ENCODE assay signal across 20 cellular contexts in genomic region chr18:68220458-68220857, GRCh38.
A peak's percentile ranks its signal among the peaks of the same experiment; 100 is the strongest.
DNase-seq lines count a peak whose midpoint lies in the region; ATAC-seq and TF ChIP-seq lines count a peak whose summit lies in the region.
"Had no signal": no experiment of that assay in that cellular context is flagged by ENCODE, and none has a peak within 500 bp of the region (broad histone marks: within the 10 kb centered on the region; RNA-seq: fewer than 3 reads in every experiment).

No MANE protein-coding gene starts in this region.

- peaks cover 14% of the 10 kb centered on the region for H3K4me1 Mint-ChIP-seq in neural crest cell
- no peaks in the 10 kb centered on the region for H3K4me1 Mint-ChIP-seq in activated T-helper 1 cell treated with anti-CD3 and anti-CD28 coated beads, Interleukin-12 subunit alpha, Interleukin-12 subunit beta, Interleukin-2, Interleukin-4 antibody, amounts not matched to agents 30 ng/mL and 10 ng/mL and 1 ng/mL, durations not matched to agents 14 hours and 24 hours and 36 hours (ENCODE audit: low read depth)
- peaks cover 0 to 2% (median under 1%) of the 10 kb centered on the region in 4 donors for H3K4me1 Mint-ChIP-seq in naive thymus-derived CD8-positive, alpha-beta T cell

- peaks cover 4% of the 10 kb centered on the region for H3K9me3 Mint-ChIP-seq in neural crest cell
- no peaks in the 10 kb centered on the region for H3K9me3 Mint-ChIP-seq in activated T-helper 1 cell treated with anti-CD3 and anti-CD28 coated beads, Interleukin-12 subunit alpha, Interleukin-12 subunit beta, Interleukin-2, Interleukin-4 antibody, amounts not matched to agents 30 ng/mL and 10 ng/mL and 1 ng/mL, durations not matched to agents 14 hours and 24 hours and 36 hours
- no peaks in the 10 kb centered on the region for H3K9me3 Mint-ChIP-seq in naive thymus-derived CD8-positive, alpha-beta T cell
- H3K9me3 Mint-ChIP-seq: CD4-positive, alpha-beta memory T cell had no signal

- peaks cover 3% of the 10 kb centered on the region for H3K36me3 Mint-ChIP-seq in neural crest cell (ENCODE audit: low read depth)
- no peaks in the 10 kb centered on the region for H3K36me3 Mint-ChIP-seq in activated T-helper 1 cell treated with anti-CD3 and anti-CD28 coated beads, Interleukin-12 subunit alpha, Interleukin-12 subunit beta, Interleukin-2, Interleukin-4 antibody, amounts not matched to agents 30 ng/mL and 10 ng/mL and 1 ng/mL, durations not matched to agents 14 hours and 24 hours and 36 hours (ENCODE audit: low read depth)
- H3K36me3 Mint-ChIP-seq in naive thymus-derived CD8-positive, alpha-beta T cell = no peaks in the 10 kb centered on the region
- H3K36me3 Mint-ChIP-seq: CD4-positive, alpha-beta memory T cell had no signal

- H3K9me3 ChIP-seq in right cardiac atrium (ENCODE audit: control insufficient read depth, low read length) = no peaks in the 10 kb centered on the region
- H3K9me3 ChIP-seq in ascending aorta = no peaks in the 10 kb centered on the region
- H3K9me3 ChIP-seq: BE2C, HAP-1 had no signal

- intact Hi-C loops in right cardiac atrium (cut with DNase I) (no loop called here), left ventricle myocardium superior (cut with micrococcal nuclease) (no loop called here), ascending aorta (cut with DNase I) (no loop called here)
- intact Hi-C loops in activated T-helper 1 cell treated with anti-CD3 and anti-CD28 coated beads, Interleukin-12 subunit alpha, Interleukin-12 subunit beta, Interleukin-2, Interleukin-4 antibody, amounts not matched to agents 30 ng/mL and 10 ng/mL and 1 ng/mL, durations not matched to agents 14 hours and 24 hours and 36 hours (cut with micrococcal nuclease) = no loop called here

- peak overlapping the region; percentile 35 for H3K27ac Mint-ChIP-seq in neural crest cell (ENCODE audit: unreplicated experiment)
- no peak overlapping the region for H3K27ac Mint-ChIP-seq in activated T-helper 1 cell treated with anti-CD3 and anti-CD28 coated beads, Interleukin-12 subunit alpha, Interleukin-12 subunit beta, Interleukin-2, Interleukin-4 antibody, amounts not matched to agents 30 ng/mL and 10 ng/mL and 1 ng/mL, durations not matched to agents 14 hours and 24 hours and 36 hours
- H3K27ac Mint-ChIP-seq in naive thymus-derived CD8-positive, alpha-beta T cell = no peak overlapping the region
- H3K27ac Mint-ChIP-seq: CD4-positive, alpha-beta memory T cell had no signal

- TF ChIP-seq CTCF in ascending aorta (IDR thresholded peaks at IDR 0.05) = no peak
- no peak for TF ChIP-seq CTCF in neural crest cell (conservative IDR thresholded peaks at IDR 0.05)
- TF ChIP-seq CTCF in brain microvascular endothelial cell (IDR thresholded peaks at IDR 0.05; ENCODE audit: low read depth, low read length, missing control alignments) = no peak

- H3K27ac ChIP-seq in right cardiac atrium (ENCODE audit: low read length) = peak overlapping the region; percentile 24
- peak overlapping the region; percentile 26 to 58 for H3K27ac ChIP-seq in ascending aorta
- no peak overlapping the region for H3K27ac ChIP-seq in brain microvascular endothelial cell

- H3K27me3 Mint-ChIP-seq in neural crest cell (ENCODE audit: low read depth) = no peaks in the 10 kb centered on the region
- no peaks in the 10 kb centered on the region for H3K27me3 Mint-ChIP-seq in activated T-helper 1 cell treated with anti-CD3 and anti-CD28 coated beads, Interleukin-12 subunit alpha, Interleukin-12 subunit beta, Interleukin-2, Interleukin-4 antibody, amounts not matched to agents 30 ng/mL and 10 ng/mL and 1 ng/mL, durations not matched to agents 14 hours and 24 hours and 36 hours (ENCODE audit: insufficient read depth)
- H3K27me3 Mint-ChIP-seq in naive thymus-derived CD8-positive, alpha-beta T cell = peaks cover 0 to 13% (median 0%) of the 10 kb centered on the region in 5 donors
- H3K27me3 Mint-ChIP-seq: CD4-positive, alpha-beta memory T cell had no signal

- in situ Hi-C loops in brain microvascular endothelial cell (cut with HindIII; ENCODE audit: low pct_ligation_motif_present, low sequenced_read_pairs) = no loop called here

- 87% methylated on average over 2 of the region's 2 CpGs for WGBS in right cardiac atrium

- no peak overlapping the region for H3K4me3 Mint-ChIP-seq in neural crest cell
- no peak overlapping the region for H3K4me3 Mint-ChIP-seq in activated T-helper 1 cell treated with anti-CD3 and anti-CD28 coated beads, Interleukin-12 subunit alpha, Interleukin-12 subunit beta, Interleukin-2, Interleukin-4 antibody, amounts not matched to agents 30 ng/mL and 10 ng/mL and 1 ng/mL, durations not matched to agents 14 hours and 24 hours and 36 hours
- H3K4me3 Mint-ChIP-seq in naive thymus-derived CD8-positive, alpha-beta T cell = no peak overlapping the region
- H3K4me3 Mint-ChIP-seq: CD4-positive, alpha-beta memory T cell had no signal

- H3K27me3 ChIP-seq in right cardiac atrium (ENCODE audit: control insufficient read depth, insufficient read depth) (no peaks in the 10 kb centered on the region), ascending aorta (no peaks in the 10 kb centered on the region), brain microvascular endothelial cell (replicated peaks) (no peaks in the 10 kb centered on the region)
- H3K27me3 ChIP-seq: BE2C had no signal

- H3K36me3 ChIP-seq in ascending aorta = no peaks in the 10 kb centered on the region
- H3K36me3 ChIP-seq in brain microvascular endothelial cell (replicated peaks) = no peaks in the 10 kb centered on the region
- H3K36me3 ChIP-seq: BE2C, HAP-1 had no signal

- H3K4me1 ChIP-seq in right cardiac atrium (ENCODE audit: control insufficient read depth, insufficient read depth, low read length) = no peaks in the 10 kb centered on the region
- H3K4me1 ChIP-seq in ascending aorta = peaks cover 0 to 4% of the 10 kb centered on the region in 2 donors
- H3K4me1 ChIP-seq: BE2C had no signal

- H3K4me3 ChIP-seq in right cardiac atrium (ENCODE audit: low read length) (no peak overlapping the region), ascending aorta (no peak overlapping the region), brain microvascular endothelial cell (ENCODE audit: low read depth, low read length) (no peak overlapping the region)
- H3K4me3 ChIP-seq: HAP-1 had no signal

- ATAC-seq in right cardiac atrium = no peak
- no peak for ATAC-seq in left ventricle myocardium superior
- no peak for ATAC-seq in GM19351 (IDR thresholded peaks at IDR 0.05; ENCODE audit: unreplicated experiment)
- ATAC-seq in naive thymus-derived CD8-positive, alpha-beta T cell = no peak
- ATAC-seq: HepG2 had no signal

- POLR2A ChIA-PET in naive thymus-derived CD8-positive, alpha-beta T cell (lab: Charles Lee) = no interaction called here

- DNase-seq in right cardiac atrium (no peak), left ventricle myocardium superior (no peak), ascending aorta (ENCODE audit: low spot score in 2 of 2) (no peak), neural crest cell (ENCODE audit: low read depth, low spot score) (no peak), brain microvascular endothelial cell (no peak)
- DNase-seq in activated T-helper 1 cell treated with anti-CD3 and anti-CD28 coated beads, Interleukin-12 subunit alpha, Interleukin-12 subunit beta, Interleukin-2, Interleukin-4 antibody, amounts not matched to agents 30 ng/mL and 10 ng/mL and 1 ng/mL, durations not matched to agents 14 hours and 24 hours and 36 hours (ENCODE audit: low spot score) = no peak
- no peak for DNase-seq in naive thymus-derived CD8-positive, alpha-beta T cell
- DNase-seq: BE2C; CD4-positive, alpha-beta memory T cell; DMS79; KG1; MV-4-11; NCI-H187 treated with DMSO at 0.1 percent for 48 hours; NCI-H2227 treated with DMSO at 0.1 percent for 48 hours; NCI-H510A treated with DMSO at 0.1 percent for 48 hours; NCI-H774; SHP77 treated with DMSO at 0.1 percent for 48 hours had no signal
